ENCODE assay signal across 8 cellular contexts in genomic region chr19:6744381-6745288, GRCh38. TPM values are rescaled to one million over a fixed set of nuclear protein-coding genes. Genes with fewer than 3 reads are reported as not detected.
DNase-seq lines count a peak whose midpoint lies in the region; ATAC-seq and TF ChIP-seq lines count a peak whose summit lies in the region.

No MANE protein-coding gene starts in this region.

- peak in 1 of 4 donors; percentile 59 for TF ChIP-seq EP300 in upper lobe of left lung (IDR thresholded peaks at IDR 0.05)

- intact Hi-C loops in colonic mucosa (cut with DNase I): no loop called here
- intact Hi-C loops in lower lobe of right lung (cut with DNase I): no loop called here

- peaks cover 3% of the 10 kb centered on the region for H3K4me1 ChIP-seq in colonic mucosa
- H3K4me1 ChIP-seq in lower lobe of right lung: peaks cover 58% of the 10 kb centered on the region
- peaks cover 45 to 57% (median 52%) of the 10 kb centered on the region in 4 donors for H3K4me1 ChIP-seq in upper lobe of left lung

- TF ChIP-seq CTCF in colonic mucosa (IDR thresholded peaks at IDR 0.05) (no peak), lower lobe of right lung (IDR thresholded peaks at IDR 0.05) (no peak), upper lobe of left lung (IDR thresholded peaks at IDR 0.05) (peak in 1 of 6 experiments; percentile 19)

- no peaks in the 10 kb centered on the region for H3K27me3 Mint-ChIP-seq in activated T-cell treated with anti-CD3 and anti-CD28 coated beads, Interleukin-2, amount 50 U/mL, for 24 hours

- DNase-seq in activated T-cell treated with anti-CD3 and anti-CD28 coated beads, Interleukin-2, amount 50 U/mL, for 24 hours: no peak
- DNase-seq in activated T-cell treated with anti-CD3 and anti-CD28 coated beads for 4 hours (no peak), colonic mucosa (peak; percentile 94), lower lobe of right lung (peak; percentile 81), upper lobe of left lung (peak; percentile 87 to 89), AML-193 (lab: John Stamatoyannopoulos, UW) (no peak)

- H3K9me3 Mint-ChIP-seq in activated T-cell treated with anti-CD3 and anti-CD28 coated beads, Interleukin-2, amount 50 U/mL, for 24 hours: no peaks in the 10 kb centered on the region

- ATAC-seq in lower lobe of right lung (peak; percentile 83 to 84), upper lobe of left lung (ENCODE audit: low FRiP score in 2 of 2) (peak; percentile 82 to 90), HG03439 (IDR thresholded peaks at IDR 0.05; ENCODE audit: unreplicated experiment) (no peak), GM18519 (IDR thresholded peaks at IDR 0.05; ENCODE audit: low FRiP score, unreplicated experiment) (no peak)

- peaks cover 10% of the 10 kb centered on the region for H3K36me3 ChIP-seq in colonic mucosa
- H3K36me3 ChIP-seq in lower lobe of right lung: peaks cover 66% of the 10 kb centered on the region
- H3K36me3 ChIP-seq in upper lobe of left lung: peaks cover 20 to 76% (median 46%) of the 10 kb centered on the region in 4 donors

- H3K27me3 ChIP-seq in colonic mucosa: no peaks in the 10 kb centered on the region
- no peaks in the 10 kb centered on the region for H3K27me3 ChIP-seq in lower lobe of right lung (ENCODE audit: low read depth)
- H3K27me3 ChIP-seq in upper lobe of left lung: peaks cover 0 to 7% (median 0%) of the 10 kb centered on the region in 4 donors

- H3K27ac ChIP-seq in colonic mucosa (peak overlapping the region; percentile 58), lower lobe of right lung (peak overlapping the region; percentile 82), upper lobe of left lung (peak overlapping the region; percentile 74 to 93 (median 88))

- WGBS in upper lobe of left lung, 2 donors: 49 to 58% methylated on average over 12 to 27 of the region's 41 CpGs

- H3K4me3 ChIP-seq in colonic mucosa (no peak overlapping the region), lower lobe of right lung (peak overlapping the region; percentile 31), upper lobe of left lung (peak overlapping the region in 2 of 4 donors; percentile 5 to 14)

- peak overlapping the region; percentile 54 for H3K27ac Mint-ChIP-seq in activated T-cell treated with anti-CD3 and anti-CD28 coated beads, Interleukin-2, amount 50 U/mL, for 24 hours

- H3K9me3 ChIP-seq in colonic mucosa: no peaks in the 10 kb centered on the region
- H3K9me3 ChIP-seq in lower lobe of right lung: no peaks in the 10 kb centered on the region
- H3K9me3 ChIP-seq in upper lobe of left lung: no peaks in the 10 kb centered on the region

- H3K36me3 Mint-ChIP-seq in activated T-cell treated with anti-CD3 and anti-CD28 coated beads, Interleukin-2, amount 50 U/mL, for 24 hours (ENCODE audit: low read depth): peaks cover 84% of the 10 kb centered on the region

- peaks cover 11% of the 10 kb centered on the region for H3K4me1 Mint-ChIP-seq in activated T-cell treated with anti-CD3 and anti-CD28 coated beads, Interleukin-2, amount 50 U/mL, for 24 hours (ENCODE audit: low read depth)

- H3K9ac ChIP-seq in colonic mucosa (ENCODE audit: low read depth in 2 of 2, low read length in 2 of 2): peak overlapping the region; percentile 42 to 50

- TF ChIP-seq POLR2A in upper lobe of left lung (IDR thresholded peaks at IDR 0.05): peak in 1 of 4 donors; percentile 21

- H3K4me3 Mint-ChIP-seq in activated T-cell treated with anti-CD3 and anti-CD28 coated beads, Interleukin-2, amount 50 U/mL, for 24 hours: no peak overlapping the region

RNA-seq across cellular contexts. Expression of gene TRIP10, which starts 5.2 kb away (rescaled TPM):
- 10 to 100 TPM; 67.7 to 78.2 TPM for total RNA-seq in colonic mucosa
- 65.8 TPM for total RNA-seq in lower lobe of right lung
- 100 to 1,000 TPM in 2 of 6 donors, 10 to 100 TPM in 4; 59.6 to 423 (median 74.3) TPM for total RNA-seq in upper lobe of left lung

RNA-seq across cellular contexts. Expression of gene GPR108, which starts 7.3 kb away (rescaled TPM):
- total RNA-seq in colonic mucosa (100 to 1,000 TPM in 1 of 2 donors, 10 to 100 TPM in 1; 92.0 to 109 TPM), lower lobe of right lung (87.0 TPM), upper lobe of left lung (100 to 1,000 TPM in 1 of 6 donors, 10 to 100 TPM in 5; 51.6 to 105 (median 69.0) TPM)

RNA-seq across cellular contexts. Expression of gene SH2D3A, which starts 22.6 kb away (rescaled TPM):
- total RNA-seq in colonic mucosa: 10 to 100 TPM; 34.2 to 44.3 TPM
- total RNA-seq in lower lobe of right lung: 21.2 TPM
- total RNA-seq in upper lobe of left lung: 100 to 1,000 TPM in 1 of 6 donors, 10 to 100 TPM in 5; 24.9 to 109 (median 35.8) TPM

RNA-seq across cellular contexts. Expression of gene C3, which starts 24.2 kb away (rescaled TPM):
- 10 to 100 TPM; 28.2 to 83.9 TPM for total RNA-seq in colonic mucosa
- total RNA-seq in lower lobe of right lung: 1,321 TPM
- 1,000 to 10,000 TPM in 2 of 6 donors, 100 to 1,000 TPM in 4; 461 to 1,221 (median 854) TPM for total RNA-seq in upper lobe of left lung

RNA-seq across cellular contexts. Expression of gene VAV1, which starts 27.9 kb away (rescaled TPM):
- total RNA-seq in colonic mucosa: 1 to 10 TPM; 5.7 to 6.0 TPM
- 36.2 TPM for total RNA-seq in lower lobe of right lung
- total RNA-seq in upper lobe of left lung: 10 to 100 TPM; 13.9 to 53.4 (median 24.1) TPM

Comparison
In these comparisons a context has a peak if more than half of its experiments do, and no peak if none do; other contexts are left out.
1. DNase-seq: peak in colonic mucosa (single experiment), lower lobe of right lung (single experiment) and upper lobe of left lung (2 of 2); none in activated T-cell treated with anti-CD3 and anti-CD28 coated beads, Interleukin-2, amount 50 U/mL, for 24 hours (single experiment), activated T-cell treated with anti-CD3 and anti-CD28 coated beads for 4 hours (single experiment) and AML-193 (0 of 2).
2. ATAC-seq: peak in lower lobe of right lung (2 of 2) and upper lobe of left lung (2 of 2); none in HG03439 (single experiment) and GM18519 (single experiment).
3. Peak in every context shown above with its lines, with median percentiles within 50 percentile points of each other: H3K27ac ChIP-seq.